8 cellular contexts compared by ENCODE assay signal in the genomic region with DNA sequence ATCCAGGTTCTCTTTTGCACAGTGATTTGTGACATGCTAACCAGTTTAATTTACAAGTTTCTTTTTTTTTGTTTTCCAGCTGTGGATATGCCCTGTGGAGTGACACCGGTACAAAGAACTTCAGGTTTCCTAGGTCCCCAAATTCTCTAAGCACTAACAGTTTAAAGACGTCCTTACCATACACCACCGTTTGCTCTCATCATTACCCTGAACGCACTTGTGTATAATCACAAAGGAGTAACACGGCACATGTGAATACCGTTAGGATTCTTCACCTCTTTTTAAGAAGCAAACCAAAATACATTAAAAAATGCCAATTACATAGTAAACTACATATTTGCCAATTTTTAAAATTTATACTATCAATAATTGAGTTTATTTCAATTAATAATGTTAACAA. TPM values are rescaled to one million over a fixed set of nuclear protein-coding genes. Genes with fewer than 3 reads are reported as not detected.
DNase-seq lines count a peak whose midpoint lies in the region; ATAC-seq and TF ChIP-seq lines count a peak whose summit lies in the region.

No MANE protein-coding gene starts in this region.

- H3K79me2 ChIP-seq in OCI-LY7 (ENCODE audit: insufficient read depth, low read depth, low read length), result peaks cover 10% of the 10 kb centered on the region; the same call in 1 of the 2 replicates

- H3K4me1 ChIP-seq in OCI-LY7 (ENCODE audit: insufficient read depth, low read length, poor library complexity, severe bottlenecking), result peaks cover 20% of the 10 kb centered on the region
- no peaks in the 10 kb centered on the region for H3K4me1 ChIP-seq in prostate gland (replicated peaks)

- H3K9me2 ChIP-seq in OCI-LY7 (ENCODE audit: insufficient read depth, low read length), result no peaks in the 10 kb centered on the region

- POLR2A ChIA-PET in OCI-LY7 (lab: Charles Lee), result interaction anchor here (0.6 to 3.3 kb wide), 3 partner anchors 15 to 21 kb away, joined by 3 to 23 read pairs (median 3); no protein-coding TSS in a partner anchor

- H3K27ac ChIP-seq in OCI-LY7 (ENCODE audit: low read depth, low read length, poor library complexity, severe bottlenecking), result peak overlapping the region; percentile 27
- H3K27ac ChIP-seq in prostate gland, result no peak overlapping the region

- DNase-seq in GM12865 (ENCODE audit: low read depth) (no peak), OCI-LY7 (ENCODE audit: low spot score) (no peak), endothelial cell (ENCODE audit: low spot score) (no peak), prostate gland (ENCODE audit: low spot score) (no peak), LoVo (ENCODE audit: low spot score) (no peak)

- 12% methylated on average over 6 of the region's 6 CpGs for WGBS in prostate gland

- CTCF ChIA-PET in OCI-LY7 (lab: Charles Lee; ENCODE audit: unreplicated experiment), result no interaction called here

- H3K4me3 Mint-ChIP-seq in endothelial cell (ENCODE audit: unreplicated experiment), result peak overlapping the region; percentile 60

- H3K27me3 ChIP-seq in prostate gland (replicated peaks; ENCODE audit: insufficient read depth), result no peaks in the 10 kb centered on the region

- H3K27ac Mint-ChIP-seq in endothelial cell (ENCODE audit: unreplicated experiment), result no peak overlapping the region

- no peak for TF ChIP-seq CTCF in GM12865 (IDR thresholded peaks at IDR 0.05; ENCODE audit: insufficient read depth, low read depth, low read length, missing control alignments)
- no peak for TF ChIP-seq CTCF in OCI-LY7 (conservative IDR thresholded peaks at IDR 0.05; ENCODE audit: low read length)
- no peak for TF ChIP-seq CTCF in endothelial cell (IDR thresholded peaks at IDR 0.05; ENCODE audit: unreplicated experiment)
- no peak for TF ChIP-seq CTCF in prostate gland (IDR thresholded peaks at IDR 0.05)

- peak overlapping the region; percentile 70 for H3K4me2 ChIP-seq in OCI-LY7 (ENCODE audit: low read length)

- H2AFZ ChIP-seq in OCI-LY7 (ENCODE audit: low read length), result peak overlapping the region; percentile 96

- H3K9me3 Mint-ChIP-seq in endothelial cell (ENCODE audit: unreplicated experiment), result no peaks in the 10 kb centered on the region

- BruUV-seq in OCI-LY7 (replicated peaks; lab: Mats Ljungman, UMichigan), result TSS peak; percentile 65

- H3K36me3 Mint-ChIP-seq in endothelial cell (ENCODE audit: low read depth, unreplicated experiment), result no peaks in the 10 kb centered on the region

- TF ChIP-seq POLR2A in prostate gland (IDR thresholded peaks at IDR 0.05), result no peak
- TF ChIP-seq POLR2A in GM18505 (IDR thresholded peaks at IDR 0.05; ENCODE audit: borderline replicate concordance, extremely low read depth, insufficient read depth, insufficient read length), result no peak

- peaks cover 6% of the 10 kb centered on the region for H3K4me1 Mint-ChIP-seq in endothelial cell (ENCODE audit: unreplicated experiment)

- intact Hi-C loops in OCI-LY7 (cut with micrococcal nuclease; ENCODE audit: unreplicated experiment) (loop anchor here (1.0 to 5.0 kb wide), 3 partner anchors 14 to 473 kb away; a partner anchor contains a TSS), prostate gland (cut with DNase I) (loop anchor here (5.0 kb wide), 1 partner anchor 308 kb away; no protein-coding TSS in a partner anchor)

- H4K20me1 ChIP-seq in OCI-LY7 (ENCODE audit: insufficient read depth, low read length), result no peaks in the 10 kb centered on the region

- H3K4me3 ChIP-seq in GM12865 (ENCODE audit: low read depth, low read length) (peak overlapping the region; percentile 86), OCI-LY7 (ENCODE audit: low read depth, low read length, poor library complexity, severe bottlenecking) (peak overlapping the region; percentile 85), prostate gland (peak overlapping the region; percentile 52 to 69)

- peaks cover 4% of the 10 kb centered on the region for H3K27me3 Mint-ChIP-seq in endothelial cell (ENCODE audit: unreplicated experiment)

- no peaks in the 10 kb centered on the region for H3K9me3 ChIP-seq in OCI-LY7 (ENCODE audit: low read length)
- no peaks in the 10 kb centered on the region for H3K9me3 ChIP-seq in prostate gland

- ATAC-seq in GM19351 (IDR thresholded peaks at IDR 0.05; ENCODE audit: unreplicated experiment), result no peak
- ATAC-seq in GM18505 (IDR thresholded peaks at IDR 0.05; ENCODE audit: unreplicated experiment), result no peak
- no peak for ATAC-seq in HG03460 (IDR thresholded peaks at IDR 0.05; ENCODE audit: unreplicated experiment)

- peaks cover 25% of the 10 kb centered on the region for H3K36me3 ChIP-seq in OCI-LY7 (ENCODE audit: insufficient read depth, low read length)
- no peaks in the 10 kb centered on the region for H3K36me3 ChIP-seq in prostate gland

RNA-seq across cellular contexts. Expression of a gene that starts 0.8 kb away (rescaled TPM):
- 20.4 and 22.5 TPM in 2 replicates for total RNA-seq in OCI-LY7 (2014; rRNA removed; shearing (Covaris generic))
- total RNA-seq in OCI-LY7 (2022) (55.2 and 67.3 TPM in 2 replicates), endothelial cell (ENCODE audit: unreplicated experiment) (38.7 TPM), prostate gland (10 to 100 TPM; 48.2 to 50.1 TPM)
